ENCODE assay signal across 30 cellular contexts in the genomic region with DNA sequence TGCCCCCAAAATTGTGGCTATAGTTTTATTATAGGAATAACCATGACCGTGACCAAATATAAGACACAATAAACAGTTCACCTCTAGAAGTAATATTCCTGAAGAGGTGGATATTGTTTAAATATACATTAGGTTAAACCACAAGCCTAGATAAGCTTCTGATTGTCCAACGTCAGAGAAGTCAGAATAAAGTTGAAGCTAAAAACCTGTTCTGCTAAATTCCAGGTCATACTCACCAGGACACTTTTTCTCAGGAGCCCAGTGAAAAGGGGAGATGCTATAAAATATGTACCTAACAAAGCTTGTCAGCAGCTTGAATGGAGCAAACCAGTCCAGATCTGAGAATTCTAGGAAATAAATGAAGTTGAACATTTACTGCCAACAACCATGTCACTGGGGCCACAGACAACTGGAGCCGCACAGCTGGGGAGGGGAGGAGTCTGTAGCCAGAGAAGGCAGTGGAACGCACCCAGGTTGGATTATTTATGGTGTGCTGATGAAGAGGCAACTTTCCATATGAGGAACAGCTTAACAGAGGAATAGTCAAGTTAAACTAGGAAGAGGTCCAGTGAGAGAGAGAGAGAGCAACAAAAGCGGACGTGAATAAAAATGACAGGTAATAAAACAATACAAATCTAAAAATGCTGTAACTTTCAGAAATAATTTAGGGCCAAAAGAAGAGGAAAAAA.
DNase-seq lines count a peak whose midpoint lies in the region; ATAC-seq and TF ChIP-seq lines count a peak whose summit lies in the region.
"Had no signal": no experiment of that assay in that cellular context is flagged by ENCODE, and none has a peak within 500 bp of the region (broad histone marks: within the 10 kb centered on the region; RNA-seq: fewer than 3 reads in every experiment).

No MANE protein-coding gene starts in this region.

- H3K27me3 ChIP-seq in gastrocnemius medialis, result no peaks in the 10 kb centered on the region
- H3K27me3 ChIP-seq: BLaER1, colonic mucosa, hepatocyte, pancreas had no signal

- TF ChIP-seq RAD21 in Ishikawa (IDR thresholded peaks at IDR 0.05; ENCODE audit: low read depth), result no peak

- peak; percentile 74 for ATAC-seq in left ventricle myocardium superior
- peak; percentile 70 to 71 for ATAC-seq in gastrocnemius medialis
- no peak for ATAC-seq in T-helper 17 cell
- no peak for ATAC-seq in mucosa of descending colon
- ATAC-seq: activated CD4-positive, CD25-positive, alpha-beta regulatory T cell treated with anti-CD3 and anti-CD28 coated beads, Interleukin-2, amount 50 U/mL, for 24 hours; foreskin keratinocyte; HCT116; left lobe of liver; pancreas; stimulated activated memory B cell treated with anti-CD40 and anti-IgM and Interleukin-4, amounts not matched to agents 10 μg/mL and 1 μg/mL and 100 μg/mL, for 72 hours had no signal

- H3K4me1 ChIP-seq in gastrocnemius medialis (peaks cover 36 to 40% of the 10 kb centered on the region in 2 donors), mucosa of descending colon (ENCODE audit: low read depth) (no peaks in the 10 kb centered on the region)
- H3K4me1 ChIP-seq: BLaER1, colonic mucosa, foreskin keratinocyte, pancreas had no signal

- H3K36me3 Mint-ChIP-seq in T-helper 17 cell (ENCODE audit: low read depth), result peaks cover 7% of the 10 kb centered on the region
- H3K36me3 Mint-ChIP-seq: activated naive CD4-positive, alpha-beta T cell treated with anti-CD3 and anti-CD28 coated beads, Interleukin-2, amount 10 ng/mL, durations not matched to agents 7 days and 5 days; stimulated activated memory B cell treated with anti-CD40 and anti-IgM and Interleukin-4, amounts not matched to agents 10 μg/mL and 1 μg/mL and 100 μg/mL, for 72 hours had no signal

- in situ Hi-C loops in gastrocnemius medialis (cut with MboI; ENCODE audit: low sequenced_read_pairs in 4 of 4), result no loop called here

- intact Hi-C loops in left ventricle myocardium superior (cut with micrococcal nuclease) (no loop called here), gastrocnemius medialis (cut with DNase I; ENCODE audit: low total_unique reads) (loop anchor here (5.0 kb wide), 2 partner anchors 53 to 192 kb away; partner anchors contain the start of gene ZNF438), mucosa of descending colon (cut with DNase I, micrococcal nuclease) (no loop called here)

- no peak for TF ChIP-seq POLR2A in gastrocnemius medialis (IDR thresholded peaks at IDR 0.05)

- H3K9me3 ChIP-seq in gastrocnemius medialis (no peaks in the 10 kb centered on the region), T-helper 17 cell (ENCODE audit: control insufficient read depth, low read length, poor library complexity, severe bottlenecking) (no peaks in the 10 kb centered on the region), mucosa of descending colon (no peaks in the 10 kb centered on the region)
- H3K9me3 ChIP-seq: BLaER1, colonic mucosa, pancreas, thoracic aorta had no signal

- H3K36me3 ChIP-seq in gastrocnemius medialis (no peaks in the 10 kb centered on the region), mucosa of descending colon (ENCODE audit: low read depth) (no peaks in the 10 kb centered on the region)
- H3K36me3 ChIP-seq: BLaER1, colonic mucosa, pancreas, thoracic aorta had no signal

- peak overlapping the region in 1 of 4 donors; percentile 29 for H3K4me3 ChIP-seq in gastrocnemius medialis
- no peak overlapping the region for H3K4me3 ChIP-seq in mucosa of descending colon
- H3K4me3 ChIP-seq: BLaER1, colonic mucosa, hepatocyte, pancreas, thoracic aorta had no signal

- H3K27me3 Mint-ChIP-seq in T-helper 17 cell, result no peaks in the 10 kb centered on the region
- H3K27me3 Mint-ChIP-seq: activated naive CD4-positive, alpha-beta T cell treated with anti-CD3 and anti-CD28 coated beads, Interleukin-2, amount 10 ng/mL, durations not matched to agents 7 days and 5 days; stimulated activated memory B cell treated with anti-CD40 and anti-IgM and Interleukin-4, amounts not matched to agents 10 μg/mL and 1 μg/mL and 100 μg/mL, for 72 hours had no signal

- H3K27ac ChIP-seq in gastrocnemius medialis, result peak overlapping the region; percentile 42 to 69 (median 56)
- H3K27ac ChIP-seq: BLaER1, colonic mucosa, foreskin keratinocyte, hepatocyte, KMS-11, pancreas, thoracic aorta had no signal

- no peak overlapping the region for H3K27ac Mint-ChIP-seq in T-helper 17 cell
- H3K27ac Mint-ChIP-seq: activated naive CD4-positive, alpha-beta T cell treated with anti-CD3 and anti-CD28 coated beads, Interleukin-2, amount 10 ng/mL, durations not matched to agents 7 days and 5 days; stimulated activated memory B cell treated with anti-CD40 and anti-IgM and Interleukin-4, amounts not matched to agents 10 μg/mL and 1 μg/mL and 100 μg/mL, for 72 hours had no signal

- TF ChIP-seq EP300 in Ishikawa (IDR thresholded peaks at IDR 0.05; ENCODE audit: borderline replicate concordance), result no peak; the same call in 1 of the 2 replicates

- no peak for TF ChIP-seq CTCF in gastrocnemius medialis (IDR thresholded peaks at IDR 0.05 in 4 of 5, conservative IDR thresholded peaks at IDR 0.05 in 1 of 5)
- TF ChIP-seq CTCF in mucosa of descending colon (IDR thresholded peaks at IDR 0.05), result no peak

- no peaks in the 10 kb centered on the region for H3K4me1 Mint-ChIP-seq in T-helper 17 cell
- H3K4me1 Mint-ChIP-seq: activated naive CD4-positive, alpha-beta T cell treated with anti-CD3 and anti-CD28 coated beads, Interleukin-2, amount 10 ng/mL, durations not matched to agents 7 days and 5 days; stimulated activated memory B cell treated with anti-CD40 and anti-IgM and Interleukin-4, amounts not matched to agents 10 μg/mL and 1 μg/mL and 100 μg/mL, for 72 hours had no signal

- no peak overlapping the region for H3K4me3 Mint-ChIP-seq in T-helper 17 cell
- H3K4me3 Mint-ChIP-seq: activated naive CD4-positive, alpha-beta T cell treated with anti-CD3 and anti-CD28 coated beads, Interleukin-2, amount 10 ng/mL, durations not matched to agents 7 days and 5 days; stimulated activated memory B cell treated with anti-CD40 and anti-IgM and Interleukin-4, amounts not matched to agents 10 μg/mL and 1 μg/mL and 100 μg/mL, for 72 hours had no signal

- DNase-seq in AG20443 (ENCODE audit: low spot score), result peak; percentile 31
- DNase-seq in left ventricle myocardium superior, result peak; percentile 42
- peak in 1 of 2 donors; percentile 67 for DNase-seq in gastrocnemius medialis
- DNase-seq in T-helper 17 cell, result no peak
- DNase-seq in mucosa of descending colon, result no peak
- no peak for DNase-seq in NCI-H510A (lab: John Stamatoyannopoulos, UW)
- DNase-seq: activated CD4-positive, alpha-beta T cell treated with anti-CD3 and anti-CD28 coated beads, Interleukin-2, amount 50 U/mL, for 48 hours; activated naive CD4-positive, alpha-beta T cell treated with anti-CD3 and anti-CD28 coated beads, Interleukin-2, amount 10 ng/mL, durations not matched to agents 7 days and 5 days; amniotic stem cell; colonic mucosa; DND-41; effector memory CD4-positive, alpha-beta T cell; erythroblast; foreskin keratinocyte; midbrain; NCI-H1417 treated with DMSO at 0.1 percent for 48 hours; NCI-H2081; NCI-H2227 treated with DMSO at 0.1 percent for 48 hours; pancreas; stimulated activated CD4-positive, alpha-beta T cell treated with anti-CD3 and anti-CD28 coated beads, Interleukin-4, amount 100 ng/mL, for 4 hours; T-helper 1 cell had no signal

TF ChIP-seq in Ishikawa, 13 proteins besides CTCF, POLR2A, EP300 and RAD21:
- TF ChIP-seq NFIC (IDR thresholded peaks at IDR 0.05) (0 out of 2 replicates have a peak, but pooled peaks have one; percentile 6), TEAD4 (IDR thresholded peaks at IDR 0.05) (no peak; the same call in 1 of the 2 replicates)

Comparison
In these comparisons a context has a peak if more than half of its experiments do, and no peak if none do; other contexts are left out.
1. DNase-seq: peak in AG20443 (single experiment) and left ventricle myocardium superior (single experiment); none in T-helper 17 cell (0 of 3), mucosa of descending colon (0 of 3) and NCI-H510A (single experiment).
2. ATAC-seq: peak in left ventricle myocardium superior (single experiment) and gastrocnemius medialis (2 of 2); none in T-helper 17 cell (single experiment) and mucosa of descending colon (single experiment).